11 cellular contexts compared by ENCODE assay signal in genomic region chr14:29906256-29906885, GRCh38. TPM values are rescaled to one million over a fixed set of nuclear protein-coding genes. Genes with fewer than 3 reads are reported as not detected.
DNase-seq lines count a peak whose midpoint lies in the region; ATAC-seq and TF ChIP-seq lines count a peak whose summit lies in the region.
"Had no signal": no experiment of that assay in that cellular context is flagged by ENCODE, and none has a peak within 500 bp of the region (broad histone marks: within the 10 kb centered on the region; RNA-seq: fewer than 3 reads in every experiment).

No MANE protein-coding gene starts in this region.

- H3K79me2 ChIP-seq in PC-9 (ENCODE audit: low read depth), result no peaks in the 10 kb centered on the region

- H3K27me3 ChIP-seq in PC-9 (ENCODE audit: insufficient read depth, low read depth) (no peaks in the 10 kb centered on the region), foreskin keratinocyte (no peaks in the 10 kb centered on the region), skeletal muscle satellite cell (ENCODE audit: control insufficient read depth, insufficient read depth, low read length) (no peaks in the 10 kb centered on the region)

- H4K20me1 ChIP-seq in PC-9 (ENCODE audit: insufficient read depth), result no peaks in the 10 kb centered on the region

- ATAC-seq in foreskin keratinocyte (peak; percentile 92), GM21717 (IDR thresholded peaks at IDR 0.05; ENCODE audit: unreplicated experiment) (no peak), GM21423 (IDR thresholded peaks at IDR 0.05; ENCODE audit: unreplicated experiment) (no peak)

- POLR2A ChIA-PET in PC-9 (lab: Charles Lee; ENCODE audit: unreplicated experiment), result no interaction called here

- DNase-seq in NCI-H345 (lab: John Stamatoyannopoulos, UW), result peak; percentile 50
- DNase-seq in NCI-H345 treated with DMSO at 0.1 percent for 48 hours (lab: John Stamatoyannopoulos, UW; ENCODE audit: unreplicated experiment), result no peak
- DNase-seq in PC-9, result peak; percentile 25 to 65
- DNase-seq in foreskin keratinocyte, result peak; percentile 43 to 68
- no peak for DNase-seq in RPMI8226
- DNase-seq: activated effector memory CD4-positive, alpha-beta T cell treated with anti-CD3 and anti-CD28 coated beads, Interleukin-2, amount 50 U/mL, for 16 hours; AML-193; psoas muscle had no signal

- H3K9me3 ChIP-seq in PC-9 (ENCODE audit: insufficient read depth, low read depth), result no peaks in the 10 kb centered on the region; the same call in 1 of the 2 replicates
- H3K9me3 ChIP-seq in skeletal muscle satellite cell (replicated peaks; ENCODE audit: low read length), result no peaks in the 10 kb centered on the region
- H3K9me3 ChIP-seq: psoas muscle had no signal

- H3K27ac ChIP-seq in PC-9 (no peak overlapping the region), foreskin keratinocyte (no peak overlapping the region)
- H3K27ac ChIP-seq: psoas muscle had no signal

- no peaks in the 10 kb centered on the region for H3K9me2 ChIP-seq in PC-9 (ENCODE audit: insufficient read depth)

- H3K4me3 ChIP-seq in PC-9, result no peak overlapping the region
- H3K4me3 ChIP-seq in skeletal muscle satellite cell (ENCODE audit: low read length), result no peak overlapping the region
- H3K4me3 ChIP-seq: psoas muscle had no signal

- no TSS peak for BruUV-seq in PC-9 (replicated peaks; lab: Mats Ljungman, UMichigan)

- peaks cover 13% of the 10 kb centered on the region for H3K4me1 ChIP-seq in PC-9 (replicated peaks; ENCODE audit: insufficient read depth)
- no peaks in the 10 kb centered on the region for H3K4me1 ChIP-seq in foreskin keratinocyte
- peaks cover 20% of the 10 kb centered on the region for H3K4me1 ChIP-seq in skeletal muscle satellite cell (ENCODE audit: control insufficient read depth, insufficient read depth, low read length)
- H3K4me1 ChIP-seq: psoas muscle had no signal

- H3F3A ChIP-seq in PC-9 (ENCODE audit: insufficient read depth, low read depth), result no peaks in the 10 kb centered on the region

- H2AFZ ChIP-seq in PC-9, result no peak overlapping the region

- no peak overlapping the region for H3K4me2 ChIP-seq in PC-9
- H3K4me2 ChIP-seq in skeletal muscle satellite cell (ENCODE audit: low read length), result peak overlapping the region; percentile 49

- H3K9ac ChIP-seq in skeletal muscle satellite cell (ENCODE audit: low read depth, low read length), result no peak overlapping the region

- CTCF ChIA-PET in PC-9 (lab: Charles Lee), result no interaction called here

- intact Hi-C loops in PC-9 (cut with micrococcal nuclease; ENCODE audit: unreplicated experiment), result no loop called here

- TF ChIP-seq CTCF in PC-9 (conservative IDR thresholded peaks at IDR 0.05) (no peak), foreskin keratinocyte (conservative IDR thresholded peaks at IDR 0.05) (no peak)

- H3K36me3 ChIP-seq in PC-9 (ENCODE audit: low read depth), result no peaks in the 10 kb centered on the region
- no peaks in the 10 kb centered on the region for H3K36me3 ChIP-seq in skeletal muscle satellite cell (ENCODE audit: insufficient read depth, low read length)

RNA-seq across cellular contexts. Expression of gene PRKD1, which starts 21.3 kb away (rescaled TPM):
- total RNA-seq in PC-9 (2021) (0.78 and 0.98 TPM in 2 replicates), foreskin keratinocyte (0.27 and 0.60 TPM in 2 replicates)
- 0.13 and 0.23 TPM in 2 replicates for polyA plus RNA-seq in foreskin keratinocyte
- 6.3 and 12.9 TPM in 2 replicates for total RNA-seq in skeletal muscle satellite cell (2012; rRNA removed)

Comparison
In these comparisons a context has a peak if more than half of its experiments do, and no peak if none do; other contexts are left out.
1. DNase-seq: peak in NCI-H345 (single experiment), PC-9 (2 of 2) and foreskin keratinocyte (2 of 2); none in NCI-H345 treated with DMSO at 0.1 percent for 48 hours (single experiment) and RPMI8226 (single experiment).